In genomic region chr1:8095584-8095983, GRCh38 we compare ENCODE assay signal across 16 cellular contexts.
DNase-seq lines count a peak whose midpoint lies in the region; TF ChIP-seq lines count a peak whose summit lies in the region.
"Had no signal": no experiment of that assay in that cellular context is flagged by ENCODE, and none has a peak within 500 bp of the region (broad histone marks: within the 10 kb centered on the region; RNA-seq: fewer than 3 reads in every experiment).

No MANE protein-coding gene starts in this region.

- peaks cover 76% of the 10 kb centered on the region for H3K4me1 Mint-ChIP-seq in osteocyte (ENCODE audit: unreplicated experiment)

- TF ChIP-seq CTCF in Peyer's patch (IDR thresholded peaks at IDR 0.05): no peak
- TF ChIP-seq CTCF in esophagus squamous epithelium (IDR thresholded peaks at IDR 0.05): no peak
- no peak for TF ChIP-seq CTCF in osteocyte (IDR thresholded peaks at IDR 0.05)

- peak overlapping the region; percentile 97 for H3K27ac Mint-ChIP-seq in osteocyte (ENCODE audit: unreplicated experiment)
- H3K27ac Mint-ChIP-seq: activated naive CD8-positive, alpha-beta T cell; WTC11 had no signal

- WGBS in esophagus squamous epithelium, 2 donors: 92 to 100% methylated on average over 5 of the region's 5 CpGs

- H3K27ac ChIP-seq in Peyer's patch: peak overlapping the region in 3 of 4 donors; percentile 76 to 93 (median 86)
- H3K27ac ChIP-seq in esophagus squamous epithelium: peak overlapping the region; percentile 4 to 89 (median 86)

- no peak overlapping the region for H3K4me3 Mint-ChIP-seq in osteocyte (ENCODE audit: unreplicated experiment)
- H3K4me3 Mint-ChIP-seq: activated naive CD8-positive, alpha-beta T cell; WTC11 had no signal

- H3K36me3 ChIP-seq in Peyer's patch (no peaks in the 10 kb centered on the region), esophagus squamous epithelium (no peaks in the 10 kb centered on the region)
- H3K36me3 ChIP-seq: suprapubic skin had no signal

- TF ChIP-seq POLR2A in Peyer's patch (IDR thresholded peaks at IDR 0.05) (no peak), esophagus squamous epithelium (IDR thresholded peaks at IDR 0.05) (no peak)

- H3K4me3 ChIP-seq in Peyer's patch: no peak overlapping the region
- no peak overlapping the region for H3K4me3 ChIP-seq in esophagus squamous epithelium
- H3K4me3 ChIP-seq: lung, suprapubic skin had no signal

- H3K27me3 ChIP-seq in Peyer's patch: no peaks in the 10 kb centered on the region
- no peaks in the 10 kb centered on the region for H3K27me3 ChIP-seq in esophagus squamous epithelium
- H3K27me3 ChIP-seq: suprapubic skin had no signal

- intact Hi-C loops in esophagus squamous epithelium (cut with DNase I): no loop called here

- in situ Hi-C loops in ACHN (cut with HindIII; ENCODE audit: low pct_ligation_motif_present, low pct_unique_long_range_greater_than_20kb, low sequenced_read_pairs): no loop called here

- DNase-seq in ACHN: peak; percentile 21
- no peak for DNase-seq in Peyer's patch
- no peak for DNase-seq in esophagus squamous epithelium (lab: John Stamatoyannopoulos, UW)
- DNase-seq in osteocyte (ENCODE audit: extremely low spot score, unreplicated experiment): no peak
- no peak for DNase-seq in NK-92 treated with Interleukin-12 subunit alpha and Interleukin-12 subunit beta, amount 100 ng/mL, for 24 hours (lab: John Stamatoyannopoulos, UW)
- DNase-seq in iPS-NIHi11 (ENCODE audit: low spot score): no peak
- no peak for DNase-seq in stimulated activated CD4-positive, alpha-beta T cell treated with anti-CD3 and anti-CD28 coated beads, Interleukin-15, amount 100 ng/mL, for 24 hours
- no peak for DNase-seq in occipital lobe (lab: John Stamatoyannopoulos, UW)
- DNase-seq: DMS 273 treated with DMSO at 0.1 percent for 48 hours, H7, hypothalamus, NCI-H2107 had no signal

- no peaks in the 10 kb centered on the region for H3K9me3 Mint-ChIP-seq in osteocyte (ENCODE audit: unreplicated experiment)
- H3K9me3 Mint-ChIP-seq: WTC11 had no signal

- H3K9me3 ChIP-seq in Peyer's patch: no peaks in the 10 kb centered on the region
- H3K9me3 ChIP-seq in esophagus squamous epithelium: no peaks in the 10 kb centered on the region
- H3K9me3 ChIP-seq: suprapubic skin had no signal

- H3K4me1 ChIP-seq in Peyer's patch: peaks cover 0 to 48% (median 4%) of the 10 kb centered on the region in 4 donors
- H3K4me1 ChIP-seq in esophagus squamous epithelium: peaks cover 22 to 59% (median 34%) of the 10 kb centered on the region in 3 donors

- no peaks in the 10 kb centered on the region for H3K27me3 Mint-ChIP-seq in osteocyte (ENCODE audit: unreplicated experiment)

- H3K36me3 Mint-ChIP-seq in osteocyte (ENCODE audit: unreplicated experiment): peaks cover 3% of the 10 kb centered on the region
- H3K36me3 Mint-ChIP-seq: activated naive CD8-positive, alpha-beta T cell; WTC11 had no signal
